ENCODE assay signal across 1 cellular context in genomic region chr6:144133225-144133821, GRCh38.
TF ChIP-seq lines count a peak whose summit lies in the region.

No MANE protein-coding gene starts in this region.

TF ChIP-seq in endothelial cell of umbilical vein, 7 proteins besides CTCF, POLR2A, EP300 and RAD21:
- no peak for TF ChIP-seq JUN (IDR thresholded peaks at IDR 0.05; ENCODE audit: borderline replicate concordance, insufficient read depth, insufficient read length, low read depth)
- no peak for TF ChIP-seq POLR2AphosphoS5 (IDR thresholded peaks at IDR 0.05; ENCODE audit: insufficient read depth, low read depth, low read length)
TF ChIP-seq in endothelial cell of umbilical vein: peak in this region for 0.
